In genomic region chr18:75977069-75977468, GRCh38 we compare ENCODE assay signal across 1 cellular context.
TF ChIP-seq lines count a peak whose summit lies in the region.

No MANE protein-coding gene starts in this region.

TF ChIP-seq in neural cell, 6 proteins besides CTCF, POLR2A, EP300 and RAD21 (continued from another document):
- no peak for TF ChIP-seq EZH2 (IDR thresholded peaks at IDR 0.05; ENCODE audit: borderline replicate concordance, insufficient read depth, low read length, poor library complexity, severe bottlenecking)
- no peak for TF ChIP-seq SMC3 (conservative IDR thresholded peaks at IDR 0.05; ENCODE audit: poor library complexity)
- no peak for TF ChIP-seq POLR2AphosphoS5 (IDR thresholded peaks at IDR 0.05)
- TF ChIP-seq MXI1 (conservative IDR thresholded peaks at IDR 0.05; ENCODE audit: poor library complexity, severe bottlenecking), result no peak
